In the genomic region with DNA sequence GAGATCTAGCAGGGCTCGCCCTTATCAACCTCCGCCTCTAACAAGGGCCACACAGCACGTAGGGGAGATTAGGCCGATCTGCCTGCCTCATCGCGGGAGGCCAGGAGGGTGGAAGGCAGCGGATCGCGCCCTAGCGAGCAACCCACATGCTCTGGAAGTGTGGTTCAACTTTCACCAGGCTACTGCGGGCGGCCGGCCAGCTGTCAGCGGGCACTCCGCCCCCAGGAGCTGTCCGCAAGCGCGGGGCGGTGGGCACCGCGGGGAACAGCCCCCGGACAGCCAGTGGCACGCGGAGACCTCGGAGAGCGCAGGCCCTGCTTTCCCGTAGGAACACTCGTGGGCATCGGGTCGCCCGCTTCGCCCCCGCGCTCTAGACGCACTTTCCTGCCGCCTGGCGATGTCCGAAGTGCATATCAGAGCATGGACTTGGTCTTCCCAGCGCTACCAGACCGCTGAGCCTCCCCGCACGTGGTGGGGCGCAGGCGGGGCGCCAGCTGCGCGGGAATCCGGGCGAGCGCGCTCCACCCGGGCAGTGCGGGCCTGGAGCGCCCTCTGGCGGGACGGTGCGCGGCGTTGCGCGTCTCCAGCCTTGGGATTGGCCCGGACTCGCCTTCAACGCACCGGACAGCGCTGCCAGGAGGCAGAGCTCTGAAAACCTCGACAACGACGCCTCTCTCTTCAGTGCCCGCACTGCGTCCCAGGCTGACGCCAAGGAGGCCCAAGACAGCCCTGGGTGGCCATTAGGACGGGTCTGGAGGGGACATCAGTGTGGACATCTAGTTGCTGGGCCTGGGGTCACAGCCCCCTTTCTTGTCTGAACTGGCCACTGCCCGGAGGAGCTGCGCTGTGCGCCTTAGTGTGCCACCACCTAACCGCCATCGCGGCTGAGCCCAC, we compare ENCODE assay signal across 8 cellular contexts. TPM values are rescaled to one million over a fixed set of nuclear protein-coding genes. Genes with fewer than 3 reads are reported as not detected.
DNase-seq lines count a peak whose midpoint lies in the region; ATAC-seq, FAIRE-seq and TF ChIP-seq lines count a peak whose summit lies in the region.

No MANE protein-coding gene starts in this region.

- no peaks in the 10 kb centered on the region for H4K20me1 ChIP-seq in HepG2 (ENCODE audit: insufficient read depth, low read length)

- peaks cover 9% of the 10 kb centered on the region for H3K79me2 ChIP-seq in HepG2 (ENCODE audit: insufficient read depth, low read length)

- peaks cover 34% of the 10 kb centered on the region for H3K27me3 Mint-ChIP-seq in CD4-positive, CD25-positive, alpha-beta regulatory T cell

- H3K27ac ChIP-seq in CD4-positive, CD25-positive, alpha-beta regulatory T cell (ENCODE audit: insufficient read depth, low read length, poor library complexity, severe bottlenecking), result no peak overlapping the region
- no peak overlapping the region for H3K27ac ChIP-seq in HepG2 (ENCODE audit: extremely low read length, insufficient read depth, low read length)

- H3K4me1 ChIP-seq in CD4-positive, CD25-positive, alpha-beta regulatory T cell (ENCODE audit: control insufficient read depth, insufficient read depth, low read length, poor library complexity, severe bottlenecking), result peaks cover 29% of the 10 kb centered on the region
- peaks cover 28% of the 10 kb centered on the region for H3K4me1 ChIP-seq in HepG2 (ENCODE audit: insufficient read depth, low read length)

- H3K9ac ChIP-seq in HepG2 (ENCODE audit: insufficient read depth, low read depth, low read length), result peak overlapping the region; percentile 34; the same call in 1 of the 2 replicates

- DNase-seq in CD4-positive, CD25-positive, alpha-beta regulatory T cell, result peak; percentile 62 to 72 (median 70)
- DNase-seq in NCI-H460 (ENCODE audit: extremely low read depth, low read depth) (peak; percentile 77), dermis microvascular lymphatic vessel endothelial cell (ENCODE audit: low read depth in 2 of 2) (peak; percentile 45 to 83), HepG2 (ENCODE audit: low spot score) (peak; percentile 54)
- DNase-seq in activated CD4-positive, alpha-beta T cell treated with anti-CD3 and anti-CD28 coated beads, Interleukin-2, amount 50 U/mL, for 4 hours, result peak; percentile 72 to 75
- DNase-seq in stimulated activated CD4-positive, alpha-beta T cell treated with anti-CD3 and anti-CD28 coated beads, Interleukin-1b, Interleukin-23, amount 100 ng/mL, for 4 hours (ENCODE audit: low read depth in 2 of 2), result peak; percentile 75 to 86

- TF ChIP-seq CTCF in HepG2 (CRISPR knock-in tag; IDR thresholded peaks at IDR 0.05), result peak; percentile 95

- peaks cover 3% of the 10 kb centered on the region for H3K36me3 Mint-ChIP-seq in CD4-positive, CD25-positive, alpha-beta regulatory T cell

- peaks cover 10 to 42% (median 14%) of the 10 kb centered on the region in 4 donors for H3K4me1 Mint-ChIP-seq in CD4-positive, CD25-positive, alpha-beta regulatory T cell

- H3K4me3 Mint-ChIP-seq in CD4-positive, CD25-positive, alpha-beta regulatory T cell, result peak overlapping the region; percentile 58 to 89 (median 68)

- no peak for TF ChIP-seq EP300 in HepG2 (IDR thresholded peaks at IDR 0.05; ENCODE audit: low read depth in 2 of 2, low read length in 2 of 2)
- no peak; the same call in 1 of the 2 replicates for TF ChIP-seq EP300 in HepG2 (CRISPR knock-in tag; IDR thresholded peaks at IDR 0.05; ENCODE audit: borderline replicate concordance)

- peak overlapping the region; percentile 64 for H2AFZ ChIP-seq in HepG2 (ENCODE audit: low read length)

- CTCF ChIA-PET in HepG2 (lab: Yijun Ruan, JAX; ENCODE audit: low intra/inter-chr PET ratio, low total read pairs), result interaction anchor here (0.9 kb wide), 1 partner anchor 536 kb away, joined by 3 read pairs; no protein-coding TSS in a partner anchor

- H3K27ac Mint-ChIP-seq in CD4-positive, CD25-positive, alpha-beta regulatory T cell, result peak overlapping the region in 1 of 3 donors; percentile 63

- no peak for FAIRE-seq in HepG2 (lab: Jason Lieb, UNC)

- no peak overlapping the region for H3K4me3 ChIP-seq in CD4-positive, CD25-positive, alpha-beta regulatory T cell (ENCODE audit: low read depth, low read length)
- peak overlapping the region in 1 of 3 experiments; percentile 46; a peak in 1 of 6 replicates for H3K4me3 ChIP-seq in HepG2 (replicated peaks in 1 of 3; ENCODE audit: insufficient read depth in 1 of 3, low read depth in 2 of 3, low read length in 3 of 3)

- POLR2A ChIA-PET in HepG2 (lab: Yijun Ruan, JAX), result interaction anchor here (1.1 to 1.4 kb wide), 2 partner anchors 11 to 53 kb away, joined by 3 to 4 read pairs; a partner anchor contains a TSS

- peak; percentile 98 for TF ChIP-seq RAD21 in HepG2 (CRISPR knock-in tag; IDR thresholded peaks at IDR 0.05)

- WGBS in HepG2 (ENCODE audit: low lambda C conversion rate), result 78% methylated on average over 6 of the region's 79 CpGs

- intact Hi-C loops in HepG2 (cut with micrococcal nuclease; ENCODE audit: unreplicated experiment), result no loop called here

- peak; percentile 51 to 57 for ATAC-seq in CD4-positive, CD25-positive, alpha-beta regulatory T cell (ENCODE audit: low read depth in 2 of 2)
- ATAC-seq in HG02642 (IDR thresholded peaks at IDR 0.05; ENCODE audit: poor library complexity, unreplicated experiment) (peak; percentile 39), HepG2 (peak; percentile 82), GM18498 (IDR thresholded peaks at IDR 0.05; ENCODE audit: unreplicated experiment) (no peak)

- H3K36me3 ChIP-seq in CD4-positive, CD25-positive, alpha-beta regulatory T cell (ENCODE audit: control insufficient read depth, insufficient read depth, low read length), result no peaks in the 10 kb centered on the region
- H3K36me3 ChIP-seq in HepG2 (replicated peaks in 1 of 2; ENCODE audit: control insufficient read depth in 1 of 2, insufficient read depth in 2 of 2, low read length in 2 of 2), result no peaks in the 10 kb centered on the region

- H3K27me3 ChIP-seq in CD4-positive, CD25-positive, alpha-beta regulatory T cell (ENCODE audit: control insufficient read depth, insufficient read depth, low read length), result peaks cover 11% of the 10 kb centered on the region
- H3K27me3 ChIP-seq in HepG2 (ENCODE audit: control insufficient read depth in 1 of 2, insufficient read depth in 2 of 2, low read length in 2 of 2), result peaks cover 0 to 21% of the 10 kb centered on the region in 2 experiments; a peak in 3 of 5 replicates

- in situ Hi-C loops in HepG2 (cut with HindIII; ENCODE audit: extremely low pct_ligation_motif_present, low pct_unique_long_range_greater_than_20kb), result loop anchor here (25.0 kb wide), 1 partner anchor 521 kb away; no protein-coding TSS in a partner anchor

- peaks cover 0 to 3% (median 0%) of the 10 kb centered on the region in 7 donors for H3K9me3 Mint-ChIP-seq in CD4-positive, CD25-positive, alpha-beta regulatory T cell

- no peaks in the 10 kb centered on the region for H3K9me3 ChIP-seq in CD4-positive, CD25-positive, alpha-beta regulatory T cell (ENCODE audit: control insufficient read depth in 2 of 2, low read length in 2 of 2)
- no peaks in the 10 kb centered on the region for H3K9me3 ChIP-seq in HepG2 (ENCODE audit: low read length)

- H3K4me2 ChIP-seq in HepG2 (ENCODE audit: low read depth, low read length), result peak overlapping the region; percentile 68

- BruUV-seq in HepG2 (replicated peaks; lab: Mats Ljungman, UMichigan), result no TSS peak

- TF ChIP-seq POLR2A in HepG2 (IDR thresholded peaks at IDR 0.05; ENCODE audit: insufficient read depth in 1 of 2, low read depth in 2 of 2, low read length in 2 of 2), result no peak

RNA-seq across cellular contexts. Expression of a gene that starts 3.6 kb away (rescaled TPM):
- total RNA-seq in CD4-positive, CD25-positive, alpha-beta regulatory T cell, result 51.5 TPM
- 100 to 1,000 TPM; 110 to 137 (median 114) TPM for polyA plus RNA-seq in CD4-positive, CD25-positive, alpha-beta regulatory T cell
- 56.7 and 63.8 TPM in 2 replicates for total RNA-seq in NCI-H460 (2014; rRNA removed; shearing (Covaris generic))
- 49.9 and 66.0 TPM in 2 replicates for polyA plus RNA-seq in NCI-H460 (2014; cell fraction: nucleus; rRNA removed)
- total RNA-seq in dermis microvascular lymphatic vessel endothelial cell, result 21.7 and 22.9 TPM in 2 replicates
- total RNA-seq in HepG2 (2016; rRNA removed; fragmentation: Illumina TruSeq; extraction: Trizol), result 66.6 and 88.3 TPM in 2 replicates
- 29.8 and 32.2 TPM in 2 replicates for total RNA-seq in HepG2 (2016; cell fraction: cytosol; rRNA removed; fragmentation: Illumina TruSeq; extraction: Trizol; ENCODE audit: low read depth)
- 67.3 and 89.4 TPM in 2 replicates for total RNA-seq in HepG2 (2016; cell fraction: insoluble cytoplasmic fraction; rRNA removed; fragmentation: Illumina TruSeq; extraction: Trizol)
- 41.9 and 45.5 TPM in 2 replicates for total RNA-seq in HepG2 (2016; cell fraction: membrane; rRNA removed; fragmentation: Illumina TruSeq; extraction: Trizol)
- 27.8 and 28.2 TPM in 2 replicates for total RNA-seq in HepG2 (2016; cell fraction: nucleus; rRNA removed; fragmentation: Illumina TruSeq; extraction: Trizol)
- polyA plus RNA-seq in HepG2 (2011; rRNA removed), result 60.9 and 77.4 TPM in 2 replicates
- polyA plus RNA-seq in HepG2 (2011; cell fraction: cytosol; rRNA removed), result 58.2 and 69.6 TPM in 2 replicates
- 16.3 and 25.3 TPM in 2 replicates for polyA plus RNA-seq in HepG2 (2011; cell fraction: nucleus; rRNA removed)
- 48.2 and 51.5 TPM in 2 replicates for polyA plus RNA-seq in HepG2 (2012)
- 30.5 and 31.3 TPM in 2 replicates for polyA plus RNA-seq in HepG2 (2016; cell fraction: cytosol; fragmentation: Illumina TruSeq; extraction: Trizol; ENCODE audit: low read depth)
- polyA plus RNA-seq in HepG2 (2016; cell fraction: insoluble cytoplasmic fraction; fragmentation: Illumina TruSeq; extraction: Trizol; ENCODE audit: low read depth), result 87.9 and 101 TPM in 2 replicates
- polyA plus RNA-seq in HepG2 (2016; cell fraction: membrane; fragmentation: Illumina TruSeq; extraction: Trizol; ENCODE audit: low read depth), result 43.8 and 44.5 TPM in 2 replicates
- 41.8 and 50.1 TPM in 2 replicates for polyA plus RNA-seq in HepG2 (2016; cell fraction: nucleus; fragmentation: Illumina TruSeq; extraction: Trizol; ENCODE audit: insufficient read depth, low read depth)
- polyA minus RNA-seq in HepG2 (2011; rRNA and poly(A)+ RNA removed; ENCODE audit: low replicate concordance), result 22.7 and 35.2 TPM in 2 replicates
- 8.5 and 13.5 TPM in 2 replicates for polyA minus RNA-seq in HepG2 (2011; cell fraction: cytosol; rRNA and poly(A)+ RNA removed)
- polyA minus RNA-seq in HepG2 (2011; cell fraction: nucleus; rRNA and poly(A)+ RNA removed), result 20.0 and 28.6 TPM in 2 replicates

RNA-seq across cellular contexts. Expression of a gene that starts 51.8 kb away (rescaled TPM):
- 86.1 TPM for total RNA-seq in CD4-positive, CD25-positive, alpha-beta regulatory T cell
- 1 to 10 TPM; 4.8 to 8.1 (median 5.9) TPM for polyA plus RNA-seq in CD4-positive, CD25-positive, alpha-beta regulatory T cell
- 64.9 and 68.0 TPM in 2 replicates for total RNA-seq in NCI-H460 (2014; rRNA removed; shearing (Covaris generic))
- 419 and 481 TPM in 2 replicates for polyA plus RNA-seq in NCI-H460 (2014; cell fraction: nucleus; rRNA removed)
- total RNA-seq in dermis microvascular lymphatic vessel endothelial cell (30.8 and 31.7 TPM in 2 replicates), HepG2 (2016; rRNA removed; fragmentation: Illumina TruSeq; extraction: Trizol) (46.8 and 75.7 TPM in 2 replicates)
- 70.2 and 74.2 TPM in 2 replicates for total RNA-seq in HepG2 (2016; cell fraction: cytosol; rRNA removed; fragmentation: Illumina TruSeq; extraction: Trizol; ENCODE audit: low read depth)
- 42.5 and 72.3 TPM in 2 replicates for total RNA-seq in HepG2 (2016; cell fraction: insoluble cytoplasmic fraction; rRNA removed; fragmentation: Illumina TruSeq; extraction: Trizol)
- total RNA-seq in HepG2 (2016; cell fraction: membrane; rRNA removed; fragmentation: Illumina TruSeq; extraction: Trizol), result 73.2 and 82.2 TPM in 2 replicates
- 105 and 110 TPM in 2 replicates for total RNA-seq in HepG2 (2016; cell fraction: nucleus; rRNA removed; fragmentation: Illumina TruSeq; extraction: Trizol)
- 80.8 and 82.3 TPM in 2 replicates for polyA plus RNA-seq in HepG2 (2011; rRNA removed)
- 31.7 and 43.3 TPM in 2 replicates for polyA plus RNA-seq in HepG2 (2011; cell fraction: cytosol; rRNA removed)
- 435 and 511 TPM in 2 replicates for polyA plus RNA-seq in HepG2 (2011; cell fraction: nucleus; rRNA removed)
- 38.9 and 47.5 TPM in 2 replicates for polyA plus RNA-seq in HepG2 (2012)
- 29.1 and 34.3 TPM in 2 replicates for polyA plus RNA-seq in HepG2 (2016; cell fraction: cytosol; fragmentation: Illumina TruSeq; extraction: Trizol; ENCODE audit: low read depth)
- polyA plus RNA-seq in HepG2 (2016; cell fraction: insoluble cytoplasmic fraction; fragmentation: Illumina TruSeq; extraction: Trizol; ENCODE audit: low read depth), result 38.5 and 44.1 TPM in 2 replicates
- polyA plus RNA-seq in HepG2 (2016; cell fraction: membrane; fragmentation: Illumina TruSeq; extraction: Trizol; ENCODE audit: low read depth), result 43.7 and 46.4 TPM in 2 replicates
- polyA plus RNA-seq in HepG2 (2016; cell fraction: nucleus; fragmentation: Illumina TruSeq; extraction: Trizol; ENCODE audit: insufficient read depth, low read depth), result 202 and 205 TPM in 2 replicates
- 151 and 353 TPM in 2 replicates for polyA minus RNA-seq in HepG2 (2011; rRNA and poly(A)+ RNA removed; ENCODE audit: low replicate concordance)
- 25.4 and 29.5 TPM in 2 replicates for polyA minus RNA-seq in HepG2 (2011; cell fraction: cytosol; rRNA and poly(A)+ RNA removed)
- 222 and 248 TPM in 2 replicates for polyA minus RNA-seq in HepG2 (2011; cell fraction: nucleus; rRNA and poly(A)+ RNA removed)

RNA-seq across cellular contexts. Expression of a gene that starts 51.9 kb away (rescaled TPM):
- 6.2 TPM for total RNA-seq in CD4-positive, CD25-positive, alpha-beta regulatory T cell
- polyA plus RNA-seq in CD4-positive, CD25-positive, alpha-beta regulatory T cell, result 10 to 100 TPM in 1 of 4 donors, 1 to 10 TPM in 3; 4.6 to 10.6 (median 7.3) TPM
- total RNA-seq in NCI-H460 (2014; rRNA removed; shearing (Covaris generic)), result 9.1 and 12.6 TPM in 2 replicates
- polyA plus RNA-seq in NCI-H460 (2014; cell fraction: nucleus; rRNA removed), result 12.6 and 18.0 TPM in 2 replicates
- total RNA-seq in dermis microvascular lymphatic vessel endothelial cell (7.6 and 10.1 TPM in 2 replicates), HepG2 (2016; rRNA removed; fragmentation: Illumina TruSeq; extraction: Trizol) (24.0 and 26.5 TPM in 2 replicates)
- total RNA-seq in HepG2 (2016; cell fraction: cytosol; rRNA removed; fragmentation: Illumina TruSeq; extraction: Trizol; ENCODE audit: low read depth), result 4.4 and 5.1 TPM in 2 replicates
- 21.6 and 25.0 TPM in 2 replicates for total RNA-seq in HepG2 (2016; cell fraction: insoluble cytoplasmic fraction; rRNA removed; fragmentation: Illumina TruSeq; extraction: Trizol)
- 19.0 and 23.1 TPM in 2 replicates for total RNA-seq in HepG2 (2016; cell fraction: membrane; rRNA removed; fragmentation: Illumina TruSeq; extraction: Trizol)
- 20.3 and 22.4 TPM in 2 replicates for total RNA-seq in HepG2 (2016; cell fraction: nucleus; rRNA removed; fragmentation: Illumina TruSeq; extraction: Trizol)
- 6.6 and 9.0 TPM in 2 replicates for polyA plus RNA-seq in HepG2 (2011; rRNA removed)
- polyA plus RNA-seq in HepG2 (2011; cell fraction: cytosol; rRNA removed), result 4.7 and 6.7 TPM in 2 replicates
- polyA plus RNA-seq in HepG2 (2011; cell fraction: nucleus; rRNA removed), result 3.9 and 4.8 TPM in 2 replicates
- 11.2 and 12.6 TPM in 2 replicates for polyA plus RNA-seq in HepG2 (2012)
- 5.5 and 6.5 TPM in 2 replicates for polyA plus RNA-seq in HepG2 (2016; cell fraction: cytosol; fragmentation: Illumina TruSeq; extraction: Trizol; ENCODE audit: low read depth)
- polyA plus RNA-seq in HepG2 (2016; cell fraction: insoluble cytoplasmic fraction; fragmentation: Illumina TruSeq; extraction: Trizol; ENCODE audit: low read depth), result 25.9 and 29.3 TPM in 2 replicates
- polyA plus RNA-seq in HepG2 (2016; cell fraction: membrane; fragmentation: Illumina TruSeq; extraction: Trizol; ENCODE audit: low read depth), result 20.3 and 21.1 TPM in 2 replicates
- polyA plus RNA-seq in HepG2 (2016; cell fraction: nucleus; fragmentation: Illumina TruSeq; extraction: Trizol; ENCODE audit: insufficient read depth, low read depth), result 29.7 and 32.1 TPM in 2 replicates
- 2.8 and 4.8 TPM in 2 replicates for polyA minus RNA-seq in HepG2 (2011; rRNA and poly(A)+ RNA removed; ENCODE audit: low replicate concordance)
- 3.5 and 6.3 TPM in 2 replicates for polyA minus RNA-seq in HepG2 (2011; cell fraction: cytosol; rRNA and poly(A)+ RNA removed)
- polyA minus RNA-seq in HepG2 (2011; cell fraction: nucleus; rRNA and poly(A)+ RNA removed), result 6.3 and 7.2 TPM in 2 replicates
